26 cellular contexts compared by ENCODE assay signal in genomic region chr12:45553204-45553603, GRCh38.
DNase-seq lines count a peak whose midpoint lies in the region; ATAC-seq and TF ChIP-seq lines count a peak whose summit lies in the region.
"Had no signal": no experiment of that assay in that cellular context is flagged by ENCODE, and none has a peak within 500 bp of the region (broad histone marks: within the 10 kb centered on the region; RNA-seq: fewer than 3 reads in every experiment).

No MANE protein-coding gene starts in this region.

- peak; percentile 77 for DNase-seq in DMS79 treated with DMSO at 0.1 percent for 48 hours (lab: John Stamatoyannopoulos, UW)
- peak; percentile 32 for DNase-seq in HT1080 (ENCODE audit: low read depth)
- peak; percentile 30 for DNase-seq in NCI-H748 treated with DMSO at 0.1 percent for 48 hours (lab: John Stamatoyannopoulos, UW)
- DNase-seq in epithelial cell of esophagus (ENCODE audit: low read depth) = peak; percentile 43
- DNase-seq in head of caudate nucleus = no peak
- no peak for DNase-seq in stimulated activated CD4-positive, alpha-beta T cell treated with anti-CD3 and anti-CD28 coated beads, Interleukin-1b, Interleukin-23, amount 100 ng/mL, for 48 hours
- DNase-seq: activated CD4-positive, alpha-beta T cell treated with anti-CD3 and anti-CD28 coated beads, Interleukin-2, amount 10 ng/mL, durations not matched to agents 7 days and 5 days; activated gamma-delta T cell; activated T-cell treated with anti-CD3 and anti-CD28 coated beads, Interleukin-2, amount 50 U/mL, for 1 hour; central memory CD4-positive, alpha-beta T cell; DMS 273 treated with DMSO at 0.1 percent for 48 hours; H7; heart right ventricle; kidney; naive B cell; NCI-H1694; NCI-H526; Peyer's patch; right cardiac atrium; stimulated activated naive CD8-positive, alpha-beta T cell treated with anti-CD3 and anti-CD28 coated beads, Interleukin-15, amount 100 ng/mL, for 72 hours; T1000; WERI-Rb-1 had no signal

- ATAC-seq in GM18873 (IDR thresholded peaks at IDR 0.05; ENCODE audit: low FRiP score, unreplicated experiment) = no peak
- ATAC-seq: heart right ventricle; right cardiac atrium; stimulated activated naive CD8-positive, alpha-beta T cell treated with anti-CD3 and anti-CD28 coated beads, Interleukin-15, amount 100 ng/mL, for 72 hours had no signal

- TF ChIP-seq CTCF in epithelial cell of esophagus (IDR thresholded peaks at IDR 0.05; ENCODE audit: insufficient read depth, low read depth, low read length, missing control alignments) = no peak

- no peak overlapping the region for H3K4me3 ChIP-seq in epithelial cell of esophagus (ENCODE audit: low read length)
- H3K4me3 ChIP-seq: ascending aorta, BLaER1, heart right ventricle, Peyer's patch, vagina had no signal

- intact Hi-C loops in head of caudate nucleus (cut with DNase I) = no loop called here

Comparison
In these comparisons a context has a peak if more than half of its experiments do, and no peak if none do; other contexts are left out.
1. DNase-seq: peak in DMS79 treated with DMSO at 0.1 percent for 48 hours (single experiment), HT1080 (single experiment), NCI-H748 treated with DMSO at 0.1 percent for 48 hours (single experiment) and epithelial cell of esophagus (single experiment); none in head of caudate nucleus (0 of 42) and stimulated activated CD4-positive, alpha-beta T cell treated with anti-CD3 and anti-CD28 coated beads, Interleukin-1b, Interleukin-23, amount 100 ng/mL, for 48 hours (single experiment).